In the genomic region with DNA sequence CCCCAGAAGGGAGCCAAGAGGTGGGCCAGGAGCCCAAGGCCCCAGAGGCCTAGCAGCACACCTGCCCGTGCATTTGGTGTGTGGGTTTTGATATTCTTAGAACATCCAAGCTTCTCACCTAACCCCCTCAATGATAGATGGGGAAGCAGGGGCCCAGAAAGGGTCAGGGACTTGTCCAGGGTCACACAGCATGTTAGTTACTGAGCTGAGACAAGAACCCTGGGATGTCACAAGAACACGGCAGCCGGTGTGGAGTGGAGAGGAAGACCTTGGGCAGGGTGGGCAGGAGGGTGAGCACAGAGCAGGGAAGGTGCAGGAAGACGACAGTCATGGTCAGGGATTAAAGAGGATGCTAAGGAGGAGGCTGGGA, we compare ENCODE assay signal across 16 cellular contexts. TPM values are rescaled to one million over a fixed set of nuclear protein-coding genes. Genes with fewer than 3 reads are reported as not detected.
DNase-seq lines count a peak whose midpoint lies in the region; ATAC-seq and TF ChIP-seq lines count a peak whose summit lies in the region.
"Had no signal": no experiment of that assay in that cellular context is flagged by ENCODE, and none has a peak within 500 bp of the region (broad histone marks: within the 10 kb centered on the region; RNA-seq: fewer than 3 reads in every experiment).

No MANE protein-coding gene starts in this region.

- H3K4me3 ChIP-seq in vagina = no peak overlapping the region
- H3K4me3 ChIP-seq: SK-N-MC had no signal

- H3K4me3 Mint-ChIP-seq in stimulated activated naive CD8-positive, alpha-beta T cell treated with anti-CD3 and anti-CD28 coated beads, Interleukin-15, Interleukin-2, amounts not matched to agents 100 ng/mL and 50 ng/mL, for 24 hours = no peak overlapping the region
- H3K4me3 Mint-ChIP-seq in brain (no peak overlapping the region), nephron (no peak overlapping the region)
- H3K4me3 Mint-ChIP-seq: CD4-positive, alpha-beta memory T cell had no signal

- H3K9me3 Mint-ChIP-seq in stimulated activated naive CD8-positive, alpha-beta T cell treated with anti-CD3 and anti-CD28 coated beads, Interleukin-15, Interleukin-2, amounts not matched to agents 100 ng/mL and 50 ng/mL, for 24 hours = no peaks in the 10 kb centered on the region
- peaks cover 0 to 2% (median 0%) of the 10 kb centered on the region in 5 experiments for H3K9me3 Mint-ChIP-seq in brain
- no peaks in the 10 kb centered on the region for H3K9me3 Mint-ChIP-seq in nephron
- H3K9me3 Mint-ChIP-seq: CD4-positive, alpha-beta memory T cell had no signal

- H3K9me3 ChIP-seq in vagina = no peaks in the 10 kb centered on the region

- H3K27me3 Mint-ChIP-seq in stimulated activated naive CD8-positive, alpha-beta T cell treated with anti-CD3 and anti-CD28 coated beads, Interleukin-15, Interleukin-2, amounts not matched to agents 100 ng/mL and 50 ng/mL, for 24 hours = no peaks in the 10 kb centered on the region
- H3K27me3 Mint-ChIP-seq in brain (no peaks in the 10 kb centered on the region), nephron (ENCODE audit: low read depth) (peaks cover 9% of the 10 kb centered on the region)

- TF ChIP-seq POLR2A in vagina (IDR thresholded peaks at IDR 0.05) = no peak

- intact Hi-C loops in vagina (cut with DNase I) = no loop called here

- H3K4me1 ChIP-seq in vagina = peaks cover 83% of the 10 kb centered on the region

- H3K27me3 ChIP-seq in vagina = no peaks in the 10 kb centered on the region

- no peaks in the 10 kb centered on the region for H3K36me3 ChIP-seq in vagina

- no peaks in the 10 kb centered on the region for H3K4me1 Mint-ChIP-seq in stimulated activated naive CD8-positive, alpha-beta T cell treated with anti-CD3 and anti-CD28 coated beads, Interleukin-15, Interleukin-2, amounts not matched to agents 100 ng/mL and 50 ng/mL, for 24 hours (ENCODE audit: low read depth)
- H3K4me1 Mint-ChIP-seq in brain (peaks cover 84% of the 10 kb centered on the region), nephron (peaks cover 56% of the 10 kb centered on the region)
- H3K4me1 Mint-ChIP-seq: CD4-positive, alpha-beta memory T cell had no signal

- H3K36me3 Mint-ChIP-seq in stimulated activated naive CD8-positive, alpha-beta T cell treated with anti-CD3 and anti-CD28 coated beads, Interleukin-15, Interleukin-2, amounts not matched to agents 100 ng/mL and 50 ng/mL, for 24 hours (ENCODE audit: low read depth) = no peaks in the 10 kb centered on the region
- H3K36me3 Mint-ChIP-seq in brain = no peaks in the 10 kb centered on the region
- H3K36me3 Mint-ChIP-seq in nephron (ENCODE audit: low read depth) = no peaks in the 10 kb centered on the region
- H3K36me3 Mint-ChIP-seq: CD4-positive, alpha-beta memory T cell had no signal

- H3K27ac Mint-ChIP-seq in stimulated activated naive CD8-positive, alpha-beta T cell treated with anti-CD3 and anti-CD28 coated beads, Interleukin-15, Interleukin-2, amounts not matched to agents 100 ng/mL and 50 ng/mL, for 24 hours = peak overlapping the region; percentile 32
- H3K27ac Mint-ChIP-seq in brain (peak overlapping the region in 4 of 5 experiments; percentile 15 to 90 (median 58)), nephron (peak overlapping the region in 2 of 3 experiments; percentile 42 to 88)

- ATAC-seq in stimulated activated naive CD8-positive, alpha-beta T cell treated with anti-CD3 and anti-CD28 coated beads, Interleukin-15, Interleukin-2, amounts not matched to agents 100 U/mL and 50 U/mL, for 24 hours = no peak
- no peak for ATAC-seq in GM21825 (IDR thresholded peaks at IDR 0.05; ENCODE audit: unreplicated experiment)

- peak overlapping the region; percentile 42 for H3K27ac ChIP-seq in vagina
- H3K27ac ChIP-seq: SK-N-MC had no signal

- DNase-seq in stimulated activated naive CD8-positive, alpha-beta T cell treated with anti-CD3 and anti-CD28 coated beads, Interleukin-15, Interleukin-2, amounts not matched to agents 100 U/mL and 50 U/mL, for 24 hours = no peak
- DNase-seq in vagina (ENCODE audit: extremely low spot score in 2 of 2) (no peak), AML-193 (lab: John Stamatoyannopoulos, UW) (no peak)
- DNase-seq in activated CD4-positive, CD25-positive, alpha-beta regulatory T cell treated with anti-CD3 and anti-CD28 coated beads, Interleukin-2, amount 50 U/mL, for 72 hours = no peak
- DNase-seq: CD4-positive, alpha-beta memory T cell; DND-41; GOT3; MM.1S; NCI-H1930; NCI-H2171; RPMI8226 had no signal

- TF ChIP-seq CTCF in brain (conservative IDR thresholded peaks at IDR 0.05) = no peak
- no peak for TF ChIP-seq CTCF in nephron (IDR thresholded peaks at IDR 0.05; ENCODE audit: unreplicated experiment in 3 of 3)
- no peak for TF ChIP-seq CTCF in vagina (IDR thresholded peaks at IDR 0.05)

RNA-seq across cellular contexts. Expression of a gene that starts 44.3 kb away (rescaled TPM):
- polyA plus RNA-seq in brain (ENCODE audit: insufficient read depth, low read depth, low replicate concordance) = 31.8 TPM
- total RNA-seq in vagina = 24.3 TPM
- total RNA-seq: CD4-positive, alpha-beta memory T cell had no signal
- polyA plus RNA-seq: CD4-positive, alpha-beta memory T cell had no signal
